14 cellular contexts compared by ENCODE assay signal in genomic region chr1:235331391-235331790, GRCh38. TPM values are rescaled to one million over a fixed set of nuclear protein-coding genes. Genes with fewer than 3 reads are reported as not detected.
DNase-seq lines count a peak whose midpoint lies in the region; ATAC-seq and TF ChIP-seq lines count a peak whose summit lies in the region.
"Had no signal": no experiment of that assay in that cellular context is flagged by ENCODE, and none has a peak within 500 bp of the region (broad histone marks: within the 10 kb centered on the region; RNA-seq: fewer than 3 reads in every experiment).

No MANE protein-coding gene starts in this region.

- no peak overlapping the region for H3K4me3 Mint-ChIP-seq in Caco-2 (ENCODE audit: unreplicated experiment)
- H3K4me3 Mint-ChIP-seq in naive thymus-derived CD4-positive, alpha-beta T cell = peak overlapping the region in 1 of 10 donors; percentile 55

- intact Hi-C loops in Caco-2 (cut with micrococcal nuclease; ENCODE audit: unreplicated experiment) = no loop called here
- intact Hi-C loops in naive thymus-derived CD4-positive, alpha-beta T cell (cut with micrococcal nuclease) = no loop called here

- H3K9me3 ChIP-seq in Caco-2 (no peaks in the 10 kb centered on the region), Loucy (ENCODE audit: insufficient read depth, low read depth, low read length) (no peaks in the 10 kb centered on the region), duodenal mucosa (ENCODE audit: control insufficient read depth in 1 of 2, low read length in 2 of 2) (no peaks in the 10 kb centered on the region)
- peaks cover 0 to 4% (median 0%) of the 10 kb centered on the region in 3 experiments for H3K9me3 ChIP-seq in naive thymus-derived CD4-positive, alpha-beta T cell (ENCODE audit: control insufficient read depth in 2 of 3, low read length in 3 of 3)

- no peaks in the 10 kb centered on the region for H3K9me3 Mint-ChIP-seq in Caco-2 (ENCODE audit: unreplicated experiment)
- no peaks in the 10 kb centered on the region for H3K9me3 Mint-ChIP-seq in naive thymus-derived CD4-positive, alpha-beta T cell
- H3K9me3 Mint-ChIP-seq: activated T-helper 1 cell treated with anti-CD3 and anti-CD28 coated beads, Interleukin-12 subunit alpha, Interleukin-12 subunit beta, Interleukin-2, Interleukin-4 antibody, amounts not matched to agents 30 ng/mL and 10 ng/mL and 1 ng/mL, durations not matched to agents 14 hours and 24 hours and 36 hours; T-cell had no signal

- peak overlapping the region; percentile 89 for H3K9ac ChIP-seq in Loucy (ENCODE audit: low read depth, low read length, poor library complexity, severe bottlenecking)
- peak overlapping the region; percentile 7 to 36 for H3K9ac ChIP-seq in duodenal mucosa (ENCODE audit: low read depth in 1 of 2, low read length in 2 of 2)

- H3K36me3 ChIP-seq in Caco-2 (ENCODE audit: control insufficient read depth, insufficient read depth, low read length) = no peaks in the 10 kb centered on the region
- no peaks in the 10 kb centered on the region; the same call in 1 of the 2 replicates for H3K36me3 ChIP-seq in Loucy (ENCODE audit: insufficient read depth, low read length)
- peaks cover 0 to 9% of the 10 kb centered on the region in 2 donors for H3K36me3 ChIP-seq in duodenal mucosa (ENCODE audit: control insufficient read depth in 1 of 2, insufficient read depth in 2 of 2, low read length in 2 of 2)
- peaks cover 0 to 20% (median 0%) of the 10 kb centered on the region in 3 experiments for H3K36me3 ChIP-seq in naive thymus-derived CD4-positive, alpha-beta T cell (ENCODE audit: control insufficient read depth in 2 of 3, insufficient read depth in 3 of 3, low read length in 3 of 3)
- H3K36me3 ChIP-seq: brain microvascular endothelial cell had no signal

- H3K4me3 ChIP-seq in Caco-2 (ENCODE audit: low read depth, low read length) (no peak overlapping the region), Loucy (ENCODE audit: low read length, poor library complexity, severe bottlenecking) (peak overlapping the region; percentile 91), duodenal mucosa (ENCODE audit: low read depth in 1 of 2, low read length in 2 of 2) (no peak overlapping the region)
- H3K4me3 ChIP-seq in naive thymus-derived CD4-positive, alpha-beta T cell (ENCODE audit: low read length) = no peak overlapping the region

- peak overlapping the region; percentile 88 for H3K4me2 ChIP-seq in Loucy (ENCODE audit: low read depth, low read length, poor library complexity, severe bottlenecking)

- peak overlapping the region; percentile 29 for H3K27ac Mint-ChIP-seq in Caco-2 (ENCODE audit: unreplicated experiment)
- H3K27ac Mint-ChIP-seq in naive thymus-derived CD4-positive, alpha-beta T cell = peak overlapping the region in 3 of 9 donors; percentile 40 to 79 (median 58)
- H3K27ac Mint-ChIP-seq: activated T-helper 1 cell treated with anti-CD3 and anti-CD28 coated beads, Interleukin-12 subunit alpha, Interleukin-12 subunit beta, Interleukin-2, Interleukin-4 antibody, amounts not matched to agents 30 ng/mL and 10 ng/mL and 1 ng/mL, durations not matched to agents 14 hours and 24 hours and 36 hours had no signal

- CTCF ChIA-PET in Caco-2 (lab: Charles Lee) = interaction anchor here (0.5 to 0.8 kb wide), 3 partner anchors 85 to 348 kb away, joined by 3 to 5 read pairs (median 4); no protein-coding TSS in a partner anchor
- CTCF ChIA-PET in naive thymus-derived CD4-positive, alpha-beta T cell (lab: Charles Lee) = interaction anchor here (0.8 to 1.1 kb wide), 2 partner anchors 89 to 223 kb away, joined by 3 read pairs; no protein-coding TSS in a partner anchor

- H2AFZ ChIP-seq in Loucy (ENCODE audit: low read length) = no peak overlapping the region

- H3K4me1 Mint-ChIP-seq in Caco-2 (ENCODE audit: low read depth, unreplicated experiment) = peaks cover 20% of the 10 kb centered on the region
- H3K4me1 Mint-ChIP-seq in naive thymus-derived CD4-positive, alpha-beta T cell = peaks cover 11 to 33% (median 19%) of the 10 kb centered on the region in 7 donors

- peaks cover 45% of the 10 kb centered on the region for H4K20me1 ChIP-seq in Loucy (ENCODE audit: insufficient read depth, low read length, poor library complexity, severe bottlenecking)

- TF ChIP-seq CTCF in Caco-2 (IDR thresholded peaks at IDR 0.05; ENCODE audit: insufficient read depth in 1 of 2, low read depth in 1 of 2, low read length in 1 of 2, severe bottlenecking in 1 of 2, unreplicated experiment in 1 of 2) = no peak
- TF ChIP-seq CTCF in Loucy (conservative IDR thresholded peaks at IDR 0.05; ENCODE audit: low read length) = no peak

- peaks cover 78% of the 10 kb centered on the region for H3K79me2 ChIP-seq in Loucy (ENCODE audit: insufficient read depth, low read length)

- no peak for DNase-seq in Caco-2
- DNase-seq in naive thymus-derived CD4-positive, alpha-beta T cell = no peak
- no peak for DNase-seq in DMS 273 treated with DMSO at 0.1 percent for 48 hours (lab: John Stamatoyannopoulos, UW)
- DNase-seq in Ammon's horn (ENCODE audit: low spot score) = no peak
- DNase-seq: activated CD4-positive, alpha-beta T cell treated with anti-CD3 and anti-CD28 coated beads for 4 hours; brain microvascular endothelial cell; NCI-H187; right cardiac atrium; T-cell had no signal

- no peak overlapping the region for H3K27ac ChIP-seq in duodenal mucosa (ENCODE audit: low read depth, low read length)
- peak overlapping the region; percentile 57 for H3K27ac ChIP-seq in naive thymus-derived CD4-positive, alpha-beta T cell (ENCODE audit: low read depth, low read length)
- H3K27ac ChIP-seq: brain microvascular endothelial cell had no signal

- H3K4me1 ChIP-seq in Caco-2 (peaks cover 17% of the 10 kb centered on the region), Loucy (ENCODE audit: insufficient read depth, low read length, poor library complexity, severe bottlenecking) (peaks cover 31% of the 10 kb centered on the region), duodenal mucosa (ENCODE audit: control insufficient read depth in 1 of 2, insufficient read depth in 2 of 2, low read length in 2 of 2) (peaks cover 16 to 22% of the 10 kb centered on the region in 2 donors)
- peaks cover 27 to 28% of the 10 kb centered on the region in 2 donors for H3K4me1 ChIP-seq in naive thymus-derived CD4-positive, alpha-beta T cell (ENCODE audit: control insufficient read depth in 2 of 2, insufficient read depth in 2 of 2, low read length in 2 of 2)

- peaks cover 9% of the 10 kb centered on the region for H3K36me3 Mint-ChIP-seq in Caco-2 (ENCODE audit: insufficient read depth, unreplicated experiment)
- peaks cover 3 to 15% (median 5%) of the 10 kb centered on the region in 5 donors for H3K36me3 Mint-ChIP-seq in naive thymus-derived CD4-positive, alpha-beta T cell

- H3K27me3 Mint-ChIP-seq in Caco-2 (ENCODE audit: insufficient read depth, unreplicated experiment) = no peaks in the 10 kb centered on the region
- no peaks in the 10 kb centered on the region for H3K27me3 Mint-ChIP-seq in naive thymus-derived CD4-positive, alpha-beta T cell
- H3K27me3 Mint-ChIP-seq: T-cell had no signal

- no peaks in the 10 kb centered on the region for H3F3A ChIP-seq in Loucy (ENCODE audit: low read depth)

- ATAC-seq in naive thymus-derived CD4-positive, alpha-beta T cell = no peak
- no peak for ATAC-seq in GM18907 (IDR thresholded peaks at IDR 0.05; ENCODE audit: unreplicated experiment)
- no peak for ATAC-seq in HG03135 (IDR thresholded peaks at IDR 0.05; ENCODE audit: unreplicated experiment)
- ATAC-seq: right cardiac atrium, T-cell had no signal

- H3K9me2 ChIP-seq in Loucy (replicated peaks; ENCODE audit: low read depth, low read length) = no peaks in the 10 kb centered on the region

- POLR2A ChIA-PET in Caco-2 (lab: Charles Lee) = interaction anchor here (0.6 to 2.9 kb wide), 2 partner anchors 36 to 106 kb away, joined by 6 to 19 read pairs; partner anchors contain the start of gene TBCE
- POLR2A ChIA-PET in naive thymus-derived CD4-positive, alpha-beta T cell (lab: Charles Lee) = interaction anchor here (0.6 to 0.7 kb wide), 5 partner anchors 73 to 231 kb away, joined by 3 to 4 read pairs (median 3); no protein-coding TSS in a partner anchor

- no TSS peak for BruUV-seq in Caco-2 (replicated peaks; lab: Mats Ljungman, UMichigan)

- no peaks in the 10 kb centered on the region for H3K27me3 ChIP-seq in Caco-2 (replicated peaks; ENCODE audit: control insufficient read depth, insufficient read depth, low read length)
- no peaks in the 10 kb centered on the region for H3K27me3 ChIP-seq in Loucy (ENCODE audit: insufficient read depth, low read length, poor library complexity, severe bottlenecking)
- no peaks in the 10 kb centered on the region for H3K27me3 ChIP-seq in duodenal mucosa (ENCODE audit: control insufficient read depth in 1 of 2, insufficient read depth in 2 of 2, low read length in 2 of 2)
- H3K27me3 ChIP-seq in naive thymus-derived CD4-positive, alpha-beta T cell (ENCODE audit: control insufficient read depth in 2 of 2, insufficient read depth in 2 of 2, low read length in 2 of 2) = no peaks in the 10 kb centered on the region
- H3K27me3 ChIP-seq: brain microvascular endothelial cell had no signal

RNA-seq across cellular contexts. Expression of gene GGPS1, which starts 3.0 kb away (rescaled TPM):
- total RNA-seq in Caco-2 (2022) = 40.4 and 45.3 TPM in 2 replicates
- 10 to 100 TPM; 26.5 to 51.7 (median 30.2) TPM for total RNA-seq in naive thymus-derived CD4-positive, alpha-beta T cell
- 10 to 100 TPM; 61.5 to 70.0 TPM for polyA plus RNA-seq in naive thymus-derived CD4-positive, alpha-beta T cell

RNA-seq across cellular contexts. Expression of gene ARID4B, which starts 3.4 kb away (rescaled TPM):
- total RNA-seq in Caco-2 (2022) = 34.2 and 35.9 TPM in 2 replicates
- total RNA-seq in naive thymus-derived CD4-positive, alpha-beta T cell = 100 to 1,000 TPM in 2 of 5 experiments, 10 to 100 TPM in 3; 60.8 to 124 (median 93.2) TPM
- polyA plus RNA-seq in naive thymus-derived CD4-positive, alpha-beta T cell = 10 to 100 TPM; 63.3 to 76.3 TPM

RNA-seq across cellular contexts. Expression of gene TBCE, which starts 35.8 kb away (rescaled TPM):
- 38.5 and 40.0 TPM in 2 replicates for total RNA-seq in Caco-2 (2022)
- 10 to 100 TPM; 16.8 to 26.1 (median 20.6) TPM for total RNA-seq in naive thymus-derived CD4-positive, alpha-beta T cell
- 10 to 100 TPM; 12.9 to 16.1 TPM for polyA plus RNA-seq in naive thymus-derived CD4-positive, alpha-beta T cell
